Comparison of ENCODE assay signal across 22 cellular contexts in genomic region chr6:87837876-87838275, GRCh38.
DNase-seq lines count a peak whose midpoint lies in the region; ATAC-seq, FAIRE-seq and TF ChIP-seq lines count a peak whose summit lies in the region.
"Had no signal": no experiment of that assay in that cellular context is flagged by ENCODE, and none has a peak within 500 bp of the region (broad histone marks: within the 10 kb centered on the region; RNA-seq: fewer than 3 reads in every experiment).

No MANE protein-coding gene starts in this region.

- dilution Hi-C loops in mammary epithelial cell (cut with HindIII; ENCODE audit: low sequenced_read_pairs) = no loop called here

- no peak for ATAC-seq in HG02610 (IDR thresholded peaks at IDR 0.05; ENCODE audit: unreplicated experiment)
- ATAC-seq: A549; CD8-positive, alpha-beta T cell had no signal

- H3K4me3 ChIP-seq in mammary epithelial cell (replicated peaks in 1 of 3; ENCODE audit: insufficient read depth in 1 of 3, low read depth in 2 of 3, low read length in 3 of 3) (no peak overlapping the region), bronchial epithelial cell (ENCODE audit: low read depth, low read length) (no peak overlapping the region), H7 (ENCODE audit: insufficient read depth, low read depth, low read length) (no peak overlapping the region)
- H3K4me3 ChIP-seq: A549; BLaER1 treated with 17β-estradiol and CSF1 and Interleukin-3, amounts not matched to agents 10 nM and 100 nM had no signal

- peaks cover 4% of the 10 kb centered on the region for H3K36me3 Mint-ChIP-seq in MCF 10A (ENCODE audit: insufficient read depth, unreplicated experiment)
- H3K36me3 Mint-ChIP-seq: CD8-positive, alpha-beta T cell had no signal

- DNase-seq in MCF 10A (ENCODE audit: unreplicated experiment) (peak; percentile 6), mammary epithelial cell (no peak), bronchial epithelial cell (ENCODE audit: low read depth) (peak; percentile 64), H7 (no peak)
- DNase-seq: AML-193; Caco-2; Calu3; CD4-positive, alpha-beta T cell; CD8-positive, alpha-beta T cell; DMS79 treated with DMSO at 0.1 percent for 48 hours; GF-D8 had no signal

- POLR2A ChIA-PET in MCF 10A (lab: Yijun Ruan, JAX) = no interaction called here

- no peak overlapping the region for H2AFZ ChIP-seq in mammary epithelial cell (ENCODE audit: low read depth, low read length)

- WGBS in mammary epithelial cell (ENCODE audit: low coverage, missing lambda C conversion rate) = 50% methylated on average over 2 of the region's 2 CpGs

- peaks cover 30% of the 10 kb centered on the region for H3K27me3 Mint-ChIP-seq in MCF 10A (ENCODE audit: insufficient read depth, unreplicated experiment)
- H3K27me3 Mint-ChIP-seq: B cell had no signal

- no peaks in the 10 kb centered on the region for H3K79me2 ChIP-seq in mammary epithelial cell (ENCODE audit: insufficient read depth, low read length)

- BruUV-seq in MCF 10A (replicated peaks; lab: Mats Ljungman, UMichigan) (no TSS peak), mammary epithelial cell (replicated peaks; lab: Mats Ljungman, UMichigan) (no TSS peak)

- H3K4me3 Mint-ChIP-seq in MCF 10A (ENCODE audit: unreplicated experiment) = no peak overlapping the region
- H3K4me3 Mint-ChIP-seq: B cell; CD4-positive, alpha-beta T cell; CD8-positive, alpha-beta T cell had no signal

- H3K9me3 ChIP-seq in mammary epithelial cell (replicated peaks; ENCODE audit: insufficient read depth, low read length) = no peaks in the 10 kb centered on the region
- H3K9me3 ChIP-seq: Caco-2 had no signal

- no peak overlapping the region for H3K4me2 ChIP-seq in mammary epithelial cell (ENCODE audit: insufficient read depth, low read depth, low read length)
- H3K4me2 ChIP-seq: A549; BLaER1 treated with 17β-estradiol and CSF1 and Interleukin-3, amounts not matched to agents 10 nM and 100 nM had no signal

- CTCF ChIA-PET in MCF 10A (lab: Yijun Ruan, JAX) (interaction anchor here (0.6 kb wide), 1 partner anchor 936 kb away, joined by 3 read pairs; no protein-coding TSS in a partner anchor), mammary epithelial cell (lab: Charles Lee; ENCODE audit: low non-redundant PET) (no interaction called here)

- H3K27me3 ChIP-seq in mammary epithelial cell (ENCODE audit: insufficient read depth, low read length) (no peaks in the 10 kb centered on the region), bronchial epithelial cell (ENCODE audit: control insufficient read depth, insufficient read depth, low read length) (no peaks in the 10 kb centered on the region), H7 (ENCODE audit: control insufficient read depth, insufficient read depth, low read length) (no peaks in the 10 kb centered on the region)
- H3K27me3 ChIP-seq: BLaER1 treated with 17β-estradiol and CSF1 and Interleukin-3, amounts not matched to agents 10 nM and 100 nM had no signal

- intact Hi-C loops in MCF 10A (cut with micrococcal nuclease) = no loop called here
- intact Hi-C loops in mammary epithelial cell (cut with micrococcal nuclease) = no loop called here

- H4K20me1 ChIP-seq in mammary epithelial cell (ENCODE audit: insufficient read depth, low read length) = no peaks in the 10 kb centered on the region
- H4K20me1 ChIP-seq: BLaER1 treated with 17β-estradiol and CSF1 and Interleukin-3, amounts not matched to agents 10 nM and 100 nM had no signal

- no peak for TF ChIP-seq CTCF in MCF 10A (IDR thresholded peaks at IDR 0.05; ENCODE audit: unreplicated experiment)
- no peak for TF ChIP-seq CTCF in mammary epithelial cell (conservative IDR thresholded peaks at IDR 0.05 in 1 of 2, IDR thresholded peaks at IDR 0.05 in 1 of 2; ENCODE audit: extremely low read depth in 1 of 2, insufficient read depth in 1 of 2, low read depth in 1 of 2, low read length in 2 of 2)
- TF ChIP-seq CTCF in bronchial epithelial cell (IDR thresholded peaks at IDR 0.05; ENCODE audit: insufficient read depth, low read length, severe bottlenecking) = no peak

- H3K27ac ChIP-seq in mammary epithelial cell (ENCODE audit: insufficient read depth, low read depth, low read length) = no peak overlapping the region
- H3K27ac ChIP-seq: 22Rv1; A549; BLaER1 treated with 17β-estradiol and CSF1 and Interleukin-3, amounts not matched to agents 10 nM and 100 nM; C4-2B had no signal

- H3K4me1 Mint-ChIP-seq in MCF 10A (ENCODE audit: insufficient read depth, unreplicated experiment) = no peaks in the 10 kb centered on the region
- H3K4me1 Mint-ChIP-seq: B cell had no signal

- H3K36me3 ChIP-seq in mammary epithelial cell (ENCODE audit: insufficient read depth, low read length) (no peaks in the 10 kb centered on the region), bronchial epithelial cell (ENCODE audit: control insufficient read depth, insufficient read depth, low read length) (no peaks in the 10 kb centered on the region), H7 (replicated peaks; ENCODE audit: control insufficient read depth, insufficient read depth, low read length) (no peaks in the 10 kb centered on the region)
- H3K36me3 ChIP-seq: BLaER1 treated with 17β-estradiol and CSF1 and Interleukin-3, amounts not matched to agents 10 nM and 100 nM had no signal

- in situ Hi-C loops in mammary epithelial cell (cut with MboI; ENCODE audit: low sequenced_read_pairs in 2 of 2) = no loop called here

- H3K9ac ChIP-seq in mammary epithelial cell (ENCODE audit: insufficient read depth, low read length) = no peak overlapping the region
- H3K9ac ChIP-seq: BLaER1 treated with 17β-estradiol and CSF1 and Interleukin-3, amounts not matched to agents 10 nM and 100 nM had no signal

- no peak overlapping the region for H3K27ac Mint-ChIP-seq in MCF 10A (ENCODE audit: low read depth, unreplicated experiment)
- H3K27ac Mint-ChIP-seq: B cell; CD4-positive, alpha-beta T cell; CD8-positive, alpha-beta T cell had no signal

- H3K9me3 Mint-ChIP-seq in MCF 10A (ENCODE audit: unreplicated experiment) = peaks cover 7% of the 10 kb centered on the region
- H3K9me3 Mint-ChIP-seq: CD8-positive, alpha-beta T cell had no signal

- no peak for FAIRE-seq in bronchial epithelial cell (lab: Jason Lieb, UNC)
- FAIRE-seq: A549, D721Med, G401.6, GM12891, GM18507, GM19239 had no signal

- H3K4me1 ChIP-seq in mammary epithelial cell (ENCODE audit: insufficient read depth, low read length) = no peaks in the 10 kb centered on the region
- H3K4me1 ChIP-seq: A549; BLaER1 treated with 17β-estradiol and CSF1 and Interleukin-3, amounts not matched to agents 10 nM and 100 nM; Caco-2 had no signal

Comparison
In these comparisons a context has a peak if more than half of its experiments do, and no peak if none do; other contexts are left out.
1. DNase-seq: peak in MCF 10A (single experiment) and bronchial epithelial cell (single experiment); none in mammary epithelial cell (single experiment) and H7 (single experiment).